ENCODE assay signal across 21 cellular contexts in the genomic region with DNA sequence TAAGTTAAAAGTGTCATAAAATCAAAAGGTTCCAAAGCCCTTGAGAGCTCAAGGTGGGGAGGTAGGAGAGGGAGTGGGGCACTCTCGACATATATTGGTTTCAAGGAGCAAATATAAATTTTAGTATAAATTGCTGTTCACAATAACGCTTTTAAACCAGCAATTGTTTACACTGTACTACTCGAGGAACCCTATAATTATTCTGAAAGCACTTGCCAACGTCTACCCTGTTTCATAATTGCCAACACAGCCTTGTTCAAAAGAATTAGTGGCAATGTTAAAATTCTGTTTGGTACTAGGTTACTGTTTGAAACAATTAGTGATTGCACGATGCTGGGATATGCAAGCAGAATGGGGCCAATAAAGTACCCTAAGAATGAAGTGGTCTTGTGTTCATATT.
A peak's percentile ranks its signal among the peaks of the same experiment; 100 is the strongest.
DNase-seq lines count a peak whose midpoint lies in the region; ATAC-seq and TF ChIP-seq lines count a peak whose summit lies in the region.
"Had no signal": no experiment of that assay in that cellular context is flagged by ENCODE, and none has a peak within 500 bp of the region (broad histone marks: within the 10 kb centered on the region; RNA-seq: fewer than 3 reads in every experiment).

No MANE protein-coding gene starts in this region.

- no peak overlapping the region for H3K4me3 Mint-ChIP-seq in Caco-2 (ENCODE audit: unreplicated experiment)
- peak overlapping the region; percentile 32 to 58 for H3K4me3 Mint-ChIP-seq in effector memory CD8-positive, alpha-beta T cell
- H3K4me3 Mint-ChIP-seq: B cell had no signal

- POLR2A ChIA-PET in Caco-2 (lab: Charles Lee), result no interaction called here

- peak overlapping the region; percentile 72 for H3K27ac Mint-ChIP-seq in Caco-2 (ENCODE audit: unreplicated experiment)
- H3K27ac Mint-ChIP-seq in effector memory CD8-positive, alpha-beta T cell, result peak overlapping the region; percentile 80 to 98
- H3K27ac Mint-ChIP-seq: B cell had no signal

- DNase-seq in Caco-2, result no peak
- peak; percentile 99 for DNase-seq in NCI-H1105 (lab: John Stamatoyannopoulos, UW)
- peak; percentile 66 for DNase-seq in NCI-H345 treated with DMSO at 0.1 percent for 48 hours (lab: John Stamatoyannopoulos, UW; ENCODE audit: unreplicated experiment)
- DNase-seq in effector memory CD8-positive, alpha-beta T cell, result no peak
- no peak for DNase-seq in SKM-1 (lab: John Stamatoyannopoulos, UW; ENCODE audit: unreplicated experiment)
- no peak for DNase-seq in ovary
- no peak for DNase-seq in hepatocyte (ENCODE audit: low spot score)
- DNase-seq: activated CD8-positive, alpha-beta memory T cell treated with anti-CD3 and anti-CD28 coated beads for 24 hours; body of pancreas; cortex of kidney; DND-41; IMR-90; NCI-H526; Peyer's patch; posterior cingulate gyrus; small intestine had no signal

- H3K36me3 ChIP-seq in Caco-2 (ENCODE audit: control insufficient read depth, insufficient read depth, low read length) (no peaks in the 10 kb centered on the region), ovary (no peaks in the 10 kb centered on the region), hepatocyte (replicated peaks; ENCODE audit: insufficient read depth, low read depth) (no peaks in the 10 kb centered on the region)
- H3K36me3 ChIP-seq: Peyer's patch, tibial nerve had no signal

- CTCF ChIA-PET in Caco-2 (lab: Charles Lee), result no interaction called here

- H3K27ac ChIP-seq in ovary, result no peak overlapping the region
- no peak overlapping the region for H3K27ac ChIP-seq in hepatocyte
- H3K27ac ChIP-seq: body of pancreas, epithelial cell of prostate, Peyer's patch, tibial nerve had no signal

- no peak overlapping the region for H3K4me3 ChIP-seq in Caco-2 (ENCODE audit: low read depth, low read length)
- no peak overlapping the region for H3K4me3 ChIP-seq in ovary
- no peak overlapping the region for H3K4me3 ChIP-seq in hepatocyte
- H3K4me3 ChIP-seq: body of pancreas, lung, Peyer's patch, tibial nerve had no signal

- TF ChIP-seq CTCF in Caco-2 (IDR thresholded peaks at IDR 0.05; ENCODE audit: insufficient read depth in 1 of 2, low read depth in 1 of 2, low read length in 1 of 2, severe bottlenecking in 1 of 2, unreplicated experiment in 1 of 2), result no peak
- no peak for TF ChIP-seq CTCF in ovary (IDR thresholded peaks at IDR 0.05)
- no peak for TF ChIP-seq CTCF in hepatocyte (IDR thresholded peaks at IDR 0.05; ENCODE audit: poor library complexity)

- intact Hi-C loops in Caco-2 (cut with micrococcal nuclease; ENCODE audit: unreplicated experiment), result no loop called here
- intact Hi-C loops in ovary (cut with DNase I), result no loop called here

- H4K20me1 ChIP-seq in hepatocyte (ENCODE audit: insufficient read depth, poor library complexity, severe bottlenecking), result no peaks in the 10 kb centered on the region

- H3K4me2 ChIP-seq in hepatocyte, result no peak overlapping the region

- no peaks in the 10 kb centered on the region for H3K36me3 Mint-ChIP-seq in Caco-2 (ENCODE audit: insufficient read depth, unreplicated experiment)
- H3K36me3 Mint-ChIP-seq in effector memory CD8-positive, alpha-beta T cell (ENCODE audit: insufficient read depth), result peaks cover 68% of the 10 kb centered on the region

- peaks cover 11% of the 10 kb centered on the region for H3K9me3 Mint-ChIP-seq in Caco-2 (ENCODE audit: unreplicated experiment)
- no peaks in the 10 kb centered on the region for H3K9me3 Mint-ChIP-seq in effector memory CD8-positive, alpha-beta T cell

- H3K4me1 ChIP-seq in Caco-2, result peaks cover 42% of the 10 kb centered on the region
- H3K4me1 ChIP-seq in ovary (ENCODE audit: insufficient read depth), result no peaks in the 10 kb centered on the region
- no peaks in the 10 kb centered on the region for H3K4me1 ChIP-seq in hepatocyte (ENCODE audit: insufficient read depth)

- no peaks in the 10 kb centered on the region for H3K79me2 ChIP-seq in hepatocyte

- H2AFZ ChIP-seq in hepatocyte, result no peak overlapping the region

- no TSS peak for BruUV-seq in Caco-2 (replicated peaks; lab: Mats Ljungman, UMichigan)

- no peaks in the 10 kb centered on the region for H3K27me3 ChIP-seq in Caco-2 (replicated peaks; ENCODE audit: control insufficient read depth, insufficient read depth, low read length)
- H3K27me3 ChIP-seq in ovary, result no peaks in the 10 kb centered on the region
- no peaks in the 10 kb centered on the region for H3K27me3 ChIP-seq in hepatocyte
- H3K27me3 ChIP-seq: body of pancreas, Peyer's patch, tibial nerve had no signal

- no peak for TF ChIP-seq EP300 in ovary (IDR thresholded peaks at IDR 0.05)

- WGBS in ovary, 3 donors, result 89 to 94% (median 92%) methylated on average over 5 of the region's 5 CpGs
- 72% methylated on average over 5 of the region's 5 CpGs for WGBS in hepatocyte (ENCODE audit: low lambda C conversion rate, missing lambda C conversion rate)

- H3K27me3 Mint-ChIP-seq in Caco-2 (ENCODE audit: insufficient read depth, unreplicated experiment), result no peaks in the 10 kb centered on the region
- H3K27me3 Mint-ChIP-seq in effector memory CD8-positive, alpha-beta T cell, result no peaks in the 10 kb centered on the region
- H3K27me3 Mint-ChIP-seq: B cell had no signal

- H3K9me3 ChIP-seq in Caco-2 (no peaks in the 10 kb centered on the region; the same call in 1 of the 2 replicates), ovary (no peaks in the 10 kb centered on the region), hepatocyte (ENCODE audit: low read depth) (no peaks in the 10 kb centered on the region)
- H3K9me3 ChIP-seq: body of pancreas, Peyer's patch, tibial nerve had no signal

- TF ChIP-seq POLR2A in ovary (IDR thresholded peaks at IDR 0.05), result no peak

- no peak for ATAC-seq in effector memory CD8-positive, alpha-beta T cell (replicated peaks)
- ATAC-seq in HG02588 (IDR thresholded peaks at IDR 0.05; ENCODE audit: unreplicated experiment), result no peak
- ATAC-seq: body of pancreas had no signal

- peaks cover 58% of the 10 kb centered on the region for H3K4me1 Mint-ChIP-seq in Caco-2 (ENCODE audit: low read depth, unreplicated experiment)
- peaks cover 72 to 79% of the 10 kb centered on the region in 2 donors for H3K4me1 Mint-ChIP-seq in effector memory CD8-positive, alpha-beta T cell (ENCODE audit: low read depth in 2 of 2)
- H3K4me1 Mint-ChIP-seq: B cell had no signal

- no peaks in the 10 kb centered on the region for H3K9me2 ChIP-seq in hepatocyte (replicated peaks; ENCODE audit: insufficient read depth)

Comparison
In these comparisons a context has a peak if more than half of its experiments do, and no peak if none do; other contexts are left out.
1. DNase-seq: peak in NCI-H1105 (single experiment) and NCI-H345 treated with DMSO at 0.1 percent for 48 hours (single experiment); none in Caco-2 (0 of 2), effector memory CD8-positive, alpha-beta T cell (0 of 3), SKM-1 (single experiment), ovary (0 of 5) and hepatocyte (single experiment).